ENCODE assay signal across 8 cellular contexts in the genomic region with DNA sequence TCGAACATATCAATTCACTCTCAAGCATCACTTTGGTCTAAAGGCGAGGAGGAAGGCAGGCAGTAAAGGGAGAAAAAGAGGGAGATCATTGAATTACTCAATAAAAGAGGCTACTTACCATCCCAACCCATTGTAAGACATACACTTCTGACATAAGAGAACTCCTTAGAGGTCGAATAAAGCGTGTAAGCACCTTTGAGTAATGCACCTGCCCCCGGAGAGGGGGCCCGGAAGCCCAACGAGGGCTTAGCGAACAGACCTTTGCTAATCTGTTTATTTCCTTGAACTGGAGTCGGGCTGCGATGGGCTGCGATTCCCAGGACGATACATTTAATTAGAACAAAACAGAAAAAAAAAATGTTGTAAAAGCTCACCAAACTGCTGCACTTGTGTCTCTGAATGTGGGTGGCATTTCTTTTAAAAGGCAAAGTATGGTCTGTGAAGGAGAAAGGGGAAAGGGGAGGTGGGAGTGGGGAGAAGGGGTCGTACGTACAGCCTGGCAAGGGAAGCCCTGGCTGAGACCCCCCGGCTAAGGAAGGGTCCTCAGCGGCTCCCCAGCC. TPM values are rescaled to one million over a fixed set of nuclear protein-coding genes. Genes with fewer than 3 reads are reported as not detected.
DNase-seq lines count a peak whose midpoint lies in the region; ATAC-seq and TF ChIP-seq lines count a peak whose summit lies in the region.

No MANE protein-coding gene starts in this region.

- H3K9me3 ChIP-seq in hepatocyte (ENCODE audit: low read depth) (no peaks in the 10 kb centered on the region), smooth muscle cell (replicated peaks; ENCODE audit: low read depth) (no peaks in the 10 kb centered on the region)

- H3K9me2 ChIP-seq in hepatocyte (replicated peaks; ENCODE audit: insufficient read depth), result no peaks in the 10 kb centered on the region

- TF ChIP-seq CTCF in hepatocyte (IDR thresholded peaks at IDR 0.05; ENCODE audit: poor library complexity) (no peak), smooth muscle cell (IDR thresholded peaks at IDR 0.05; ENCODE audit: borderline replicate concordance, insufficient read depth, poor library complexity, severe bottlenecking) (no peak)

- peaks cover 57% of the 10 kb centered on the region for H3F3A ChIP-seq in smooth muscle cell (ENCODE audit: low read depth)

- H3K79me2 ChIP-seq in hepatocyte (peaks cover 55% of the 10 kb centered on the region), smooth muscle cell (ENCODE audit: low read depth) (peaks cover 31% of the 10 kb centered on the region)

- no peaks in the 10 kb centered on the region for H3K27me3 ChIP-seq in hepatocyte
- no peaks in the 10 kb centered on the region for H3K27me3 ChIP-seq in smooth muscle cell (ENCODE audit: low read depth)

- WGBS in hepatocyte (ENCODE audit: low lambda C conversion rate, missing lambda C conversion rate), result 6% methylated on average over 13 of the region's 16 CpGs
- WGBS in smooth muscle cell (ENCODE audit: low lambda C conversion rate), result 7% methylated on average over 12 of the region's 16 CpGs

- H3K27ac ChIP-seq in hepatocyte, result peak overlapping the region; percentile 98
- H3K27ac ChIP-seq in smooth muscle cell (ENCODE audit: low read depth), result peak overlapping the region; percentile 100

- H4K20me1 ChIP-seq in hepatocyte (ENCODE audit: insufficient read depth, poor library complexity, severe bottlenecking) (no peaks in the 10 kb centered on the region), smooth muscle cell (ENCODE audit: low read depth) (peaks cover 7% of the 10 kb centered on the region)

- peak overlapping the region; percentile 81 for H3K4me3 ChIP-seq in hepatocyte
- peak overlapping the region; percentile 99 for H3K4me3 ChIP-seq in smooth muscle cell

- H2AFZ ChIP-seq in hepatocyte (no peak overlapping the region), smooth muscle cell (ENCODE audit: low read depth) (no peak overlapping the region)

- H3K9ac ChIP-seq in smooth muscle cell (ENCODE audit: low read depth), result peak overlapping the region; percentile 100

- H3K36me3 ChIP-seq in hepatocyte (replicated peaks; ENCODE audit: insufficient read depth, low read depth) (no peaks in the 10 kb centered on the region), smooth muscle cell (ENCODE audit: low read depth) (no peaks in the 10 kb centered on the region)

- ATAC-seq in HG02981 (IDR thresholded peaks at IDR 0.05; ENCODE audit: unreplicated experiment), result no peak
- ATAC-seq in GM18858 (IDR thresholded peaks at IDR 0.05; ENCODE audit: unreplicated experiment), result no peak
- ATAC-seq in GM21447 (IDR thresholded peaks at IDR 0.05; ENCODE audit: unreplicated experiment), result no peak

- H3K4me1 ChIP-seq in hepatocyte (ENCODE audit: insufficient read depth) (peaks cover 47% of the 10 kb centered on the region), smooth muscle cell (ENCODE audit: low read depth) (peaks cover 42% of the 10 kb centered on the region)

- H3K4me2 ChIP-seq in hepatocyte (peak overlapping the region; percentile 85), smooth muscle cell (peak overlapping the region; percentile 96)

- DNase-seq in DMS53 treated with DMSO at 0.1 percent for 48 hours (lab: John Stamatoyannopoulos, UW; ENCODE audit: unreplicated experiment) (peak; percentile 21), NCI-H526 treated with DMSO at 0.1 percent for 48 hours (lab: John Stamatoyannopoulos, UW) (peak; percentile 43), hepatocyte (ENCODE audit: low spot score) (no peak), smooth muscle cell (lab: John Stamatoyannopoulos, UW; ENCODE audit: unreplicated experiment) (no peak)
- peak; percentile 64 for DNase-seq in activated naive CD4-positive, alpha-beta T cell treated with Interleukin-2 at 50 U/mL for 16 hours

RNA-seq across cellular contexts. Expression of gene ZC3H4, which starts 3.0 kb away (rescaled TPM):
- total RNA-seq in hepatocyte (11.7 and 13.1 TPM in 2 replicates), smooth muscle cell (6.6 and 9.3 TPM in 2 replicates)
- polyA plus RNA-seq in hepatocyte (4.3 TPM in 2 replicates), smooth muscle cell (1.9 and 3.5 TPM in 2 replicates)

RNA-seq across cellular contexts. Expression of gene SAE1, which starts 20.0 kb away (rescaled TPM):
- 90.3 and 112 TPM in 2 replicates for total RNA-seq in hepatocyte
- 97.2 and 98.8 TPM in 2 replicates for polyA plus RNA-seq in hepatocyte
- total RNA-seq in smooth muscle cell, result 65.9 and 67.4 TPM in 2 replicates
- polyA plus RNA-seq in smooth muscle cell, result 70.8 and 89.4 TPM in 2 replicates

Comparison
In these comparisons a context has a peak if more than half of its experiments do, and no peak if none do; other contexts are left out.
1. DNase-seq: peak in DMS53 treated with DMSO at 0.1 percent for 48 hours (single experiment), NCI-H526 treated with DMSO at 0.1 percent for 48 hours (single experiment) and activated naive CD4-positive, alpha-beta T cell treated with Interleukin-2 at 50 U/mL for 16 hours (single experiment); none in hepatocyte (single experiment) and smooth muscle cell (single experiment).